8 cellular contexts compared by ENCODE assay signal in the genomic region with DNA sequence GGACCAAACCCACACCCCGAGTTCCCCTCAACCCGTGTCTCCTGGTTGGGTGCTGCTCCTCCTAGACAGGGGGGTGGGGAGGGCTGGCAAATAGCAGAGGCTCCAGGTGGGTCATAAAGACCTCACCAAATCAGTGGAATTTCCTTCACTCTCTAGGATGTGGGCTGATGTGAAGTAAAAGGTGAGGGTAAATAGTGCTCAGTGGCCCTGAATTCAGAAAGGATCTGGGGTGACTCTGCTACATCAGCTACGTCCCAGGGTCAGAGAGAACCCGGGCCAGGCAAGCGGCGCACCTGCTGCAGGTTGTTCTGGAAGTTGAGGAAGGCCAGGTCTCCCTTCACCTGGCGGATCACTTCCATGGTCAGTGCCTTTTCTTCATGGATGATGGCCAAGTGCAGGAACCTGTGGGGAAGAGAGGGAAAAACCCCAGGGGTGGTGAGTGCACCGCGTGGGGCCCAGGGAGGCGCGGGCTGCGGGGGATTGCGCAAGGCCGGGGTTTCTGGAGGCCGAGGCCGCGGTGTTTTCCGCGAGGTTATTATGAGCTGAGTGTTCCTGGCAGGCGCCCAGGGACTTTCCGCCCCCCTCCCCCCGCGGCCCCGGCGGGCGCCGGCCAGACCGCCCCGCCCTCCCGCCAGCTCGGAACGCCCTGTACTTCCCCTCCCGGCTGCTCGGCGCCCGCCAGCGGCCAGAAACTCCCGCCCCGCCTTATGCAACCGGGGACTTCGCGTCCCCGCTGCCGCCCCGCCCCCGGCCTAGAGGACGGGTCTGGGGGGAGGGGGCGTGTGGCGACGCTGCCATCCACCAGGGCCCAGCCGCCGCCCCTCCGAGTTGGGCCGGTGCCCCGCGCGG. TPM values are rescaled to one million over a fixed set of nuclear protein-coding genes. Genes with fewer than 3 reads are reported as not detected.
DNase-seq lines count a peak whose midpoint lies in the region; ATAC-seq, FAIRE-seq and TF ChIP-seq lines count a peak whose summit lies in the region.

No MANE protein-coding gene starts in this region.

- H3K36me3 ChIP-seq in bronchial epithelial cell (ENCODE audit: control insufficient read depth, insufficient read depth, low read length) (peaks cover 23% of the 10 kb centered on the region), spleen (peaks cover 3 to 51% (median 39%) of the 10 kb centered on the region in 6 donors)

- FAIRE-seq in bronchial epithelial cell (lab: Jason Lieb, UNC), result no peak

- TF ChIP-seq CTCF in AG09319 (IDR thresholded peaks at IDR 0.05; ENCODE audit: low read depth, low read length) (no peak), activated B cell treated with CpG ODN at 0.5 μM for 24 hours (IDR thresholded peaks at IDR 0.05) (no peak), bronchial epithelial cell (IDR thresholded peaks at IDR 0.05; ENCODE audit: insufficient read depth, low read length, severe bottlenecking) (peak; percentile 4), spleen (IDR thresholded peaks at IDR 0.05 in 8 of 11, conservative IDR thresholded peaks at IDR 0.05 in 3 of 11) (peak in 5 of 11 experiments; percentile 14 to 44 (median 31))

- no peaks in the 10 kb centered on the region for H3K27me3 Mint-ChIP-seq in activated B cell treated with CpG ODN at 0.5 μM for 24 hours

- peak overlapping the region; percentile 88 for H3K27ac Mint-ChIP-seq in activated B cell treated with CpG ODN at 0.5 μM for 24 hours

- H3K9me3 ChIP-seq in spleen, result no peaks in the 10 kb centered on the region

- peaks cover 52 to 78% (median 71%) of the 10 kb centered on the region in 6 donors for H3K4me1 ChIP-seq in spleen

- DNase-seq in AG09319 (ENCODE audit: extremely low read depth, low read depth) (peak; percentile 90), NCI-H226 (peak; percentile 92), activated B cell treated with CpG ODN at 0.5 μM for 24 hours (peak; percentile 93), bronchial epithelial cell (ENCODE audit: low read depth) (peak; percentile 75), iris pigment epithelial cell (ENCODE audit: low read depth) (peak; percentile 95), spleen (peak; percentile 99)

- H3K4me1 Mint-ChIP-seq in activated B cell treated with CpG ODN at 0.5 μM for 24 hours, result peaks cover 65% of the 10 kb centered on the region

- H3K27ac ChIP-seq in spleen, result peak overlapping the region; percentile 98 to 100 (median 99)

- 0 to 2% (median 1%) methylated on average over 35 to 57 of the region's 57 CpGs for WGBS in spleen, 5 donors

- intact Hi-C loops in activated B cell treated with CpG ODN at 0.5 μM for 24 hours (cut with micrococcal nuclease), result loop anchor here (1.0 to 5.0 kb wide), 13 partner anchors 36 to 941 kb away; a partner anchor contains a TSS
- intact Hi-C loops in spleen (cut with DNase I; ENCODE audit: low total_unique reads), result loop anchor here (10.0 kb wide), 1 partner anchor 69 kb away; no protein-coding TSS in a partner anchor

- POLR2A ChIA-PET in activated B cell treated with CpG ODN at 0.5 μM for 24 hours (lab: Charles Lee), result interaction anchor here (0.6 to 9.9 kb wide), 49 partner anchors 9 to 864 kb away, joined by 3 to 211 read pairs (median 9); a partner anchor contains a TSS

- peak overlapping the region; percentile 94 for H3K4me3 ChIP-seq in bronchial epithelial cell (ENCODE audit: low read depth, low read length)
- peak overlapping the region; percentile 73 to 99 (median 95) for H3K4me3 ChIP-seq in spleen

- peak overlapping the region; percentile 96 for H3K4me3 Mint-ChIP-seq in activated B cell treated with CpG ODN at 0.5 μM for 24 hours

- H3K27me3 ChIP-seq in bronchial epithelial cell (ENCODE audit: control insufficient read depth, insufficient read depth, low read length) (no peaks in the 10 kb centered on the region), spleen (replicated peaks in 1 of 7) (no peaks in the 10 kb centered on the region)

- peak in 2 of 3 donors; percentile 49 to 53 for TF ChIP-seq POLR2A in spleen (IDR thresholded peaks at IDR 0.05)

- CTCF ChIA-PET in activated B cell treated with CpG ODN at 0.5 μM for 24 hours (lab: Charles Lee), result interaction anchor here (1.2 to 4.3 kb wide), 7 partner anchors 112 to 282 kb away, joined by 3 to 47 read pairs (median 10); a partner anchor contains a TSS

- peaks cover 51% of the 10 kb centered on the region for H3K36me3 Mint-ChIP-seq in activated B cell treated with CpG ODN at 0.5 μM for 24 hours (ENCODE audit: low read depth)

- ATAC-seq in GM19035 (IDR thresholded peaks at IDR 0.05; ENCODE audit: unreplicated experiment) (peak; percentile 48), HG03196 (IDR thresholded peaks at IDR 0.05; ENCODE audit: unreplicated experiment) (peak; percentile 48), activated B cell treated with CpG ODN at 0.5 μM for 24 hours (ENCODE audit: low read depth) (peak; percentile 57)

- H3K9me3 Mint-ChIP-seq in activated B cell treated with CpG ODN at 0.5 μM for 24 hours, result no peaks in the 10 kb centered on the region

RNA-seq across cellular contexts. Expression of a gene that starts 0.9 kb away (rescaled TPM):
- total RNA-seq in activated B cell treated with CpG ODN at 0.5 μM for 24 hours, result 480 and 515 TPM in 2 replicates
- total RNA-seq in bronchial epithelial cell, result 60.6 and 73.7 TPM in 2 replicates
- 100 to 1,000 TPM; 250 to 482 (median 319) TPM for total RNA-seq in spleen
- polyA plus RNA-seq in spleen, result 100 to 1,000 TPM; 107 to 225 (median 149) TPM

Comparison
In these comparisons a context has a peak if more than half of its experiments do, and no peak if none do; other contexts are left out.
1. Peak in every context shown above with its lines: DNase-seq, ATAC-seq, H3K4me3 ChIP-seq and H3K27ac ChIP-seq.